1 cellular context compared by ENCODE assay signal in genomic region chr20:64133951-64134407, GRCh38.
TF ChIP-seq lines count a peak whose summit lies in the region.

No MANE protein-coding gene starts in this region.

TF ChIP-seq in K562, 482 proteins besides CTCF, POLR2A, EP300 and RAD21:
- TF ChIP-seq SMC3 (conservative IDR thresholded peaks at IDR 0.05; ENCODE audit: insufficient read depth, low read depth, low read length), result 0 out of 2 replicates have a peak, but pooled peaks have one; percentile 16
- TF ChIP-seq CREB1 (IDR thresholded peaks at IDR 0.05), result no peak
- TF ChIP-seq CREB1 (CRISPR knock-in tag; IDR thresholded peaks at IDR 0.05), result no peak
